Comparison of ENCODE assay signal across 11 cellular contexts in genomic region chr6:82712826-82713225, GRCh38.
DNase-seq lines count a peak whose midpoint lies in the region; TF ChIP-seq lines count a peak whose summit lies in the region.
"Had no signal": no experiment of that assay in that cellular context is flagged by ENCODE, and none has a peak within 500 bp of the region (broad histone marks: within the 10 kb centered on the region; RNA-seq: fewer than 3 reads in every experiment).

No MANE protein-coding gene starts in this region.

- H3K27me3 ChIP-seq in adrenal gland: no peaks in the 10 kb centered on the region
- H3K27me3 ChIP-seq: BLaER1 had no signal

- no peak overlapping the region for H3K27ac Mint-ChIP-seq in osteocyte (ENCODE audit: unreplicated experiment)

- intact Hi-C loops in adrenal gland (cut with DNase I): no loop called here

- 25 to 37% (median 31%) methylated on average over 1 of the region's 1 CpG for WGBS in adrenal gland, 4 donors

- no peaks in the 10 kb centered on the region for H3K9me3 ChIP-seq in adrenal gland (replicated peaks in 1 of 3)
- H3K9me3 ChIP-seq: BLaER1 had no signal

- DNase-seq in NCI-H2171 treated with DMSO at 0.1 percent for 48 hours (lab: John Stamatoyannopoulos, UW) (peak; percentile 9), NCI-H2171 (lab: John Stamatoyannopoulos, UW) (no peak), adrenal gland (no peak), osteocyte (ENCODE audit: extremely low spot score, unreplicated experiment) (no peak), dedifferentiated amniotic fluid mesenchymal stem cell (ENCODE audit: extremely low spot score) (no peak), mesenteric fat pad (ENCODE audit: low spot score) (no peak), pons (ENCODE audit: low spot score) (no peak)
- peak; percentile 3 for DNase-seq in Jurkat, Clone E6-1 (ENCODE audit: low read depth, low spot score)
- DNase-seq: occipital lobe; stimulated activated naive CD8-positive, alpha-beta T cell treated with anti-CD3 and anti-CD28 coated beads, Interleukin-15, Interleukin-2, amounts not matched to agents 100 U/mL and 50 U/mL, for 24 hours had no signal

- no peak overlapping the region for H3K27ac ChIP-seq in adrenal gland
- H3K27ac ChIP-seq: BLaER1 had no signal

- H3K4me1 Mint-ChIP-seq in osteocyte (ENCODE audit: unreplicated experiment): no peaks in the 10 kb centered on the region

- no peak overlapping the region for H3K4me3 ChIP-seq in Jurkat, Clone E6-1 (ENCODE audit: low read length)
- H3K4me3 ChIP-seq in adrenal gland: no peak overlapping the region
- H3K4me3 ChIP-seq: BLaER1 had no signal

- TF ChIP-seq CTCF in adrenal gland (IDR thresholded peaks at IDR 0.05) (peak in 4 of 6 experiments; percentile 5 to 38 (median 10)), osteocyte (IDR thresholded peaks at IDR 0.05) (peak; percentile 46)

- no peak for TF ChIP-seq POLR2A in adrenal gland (IDR thresholded peaks at IDR 0.05)

- H3K4me3 Mint-ChIP-seq in osteocyte (ENCODE audit: unreplicated experiment): no peak overlapping the region

- no peaks in the 10 kb centered on the region for H3K4me1 ChIP-seq in adrenal gland (replicated peaks in 1 of 2)
- H3K4me1 ChIP-seq: BLaER1 had no signal

- no peaks in the 10 kb centered on the region for H3K36me3 Mint-ChIP-seq in osteocyte (ENCODE audit: unreplicated experiment)

- peaks cover 18% of the 10 kb centered on the region for H3K27me3 Mint-ChIP-seq in osteocyte (ENCODE audit: unreplicated experiment)

- no peaks in the 10 kb centered on the region for H3K36me3 ChIP-seq in adrenal gland (replicated peaks in 1 of 2)
- H3K36me3 ChIP-seq: BLaER1 had no signal

- H3K9me3 Mint-ChIP-seq in osteocyte (ENCODE audit: unreplicated experiment): peaks cover 10% of the 10 kb centered on the region

Comparison
In these comparisons a context has a peak if more than half of its experiments do, and no peak if none do; other contexts are left out.
1. DNase-seq: peak in NCI-H2171 treated with DMSO at 0.1 percent for 48 hours (single experiment) and Jurkat, Clone E6-1 (single experiment); none in NCI-H2171 (single experiment), adrenal gland (0 of 7), osteocyte (single experiment), dedifferentiated amniotic fluid mesenchymal stem cell (single experiment), mesenteric fat pad (single experiment) and pons (single experiment).